ENCODE assay signal across 19 cellular contexts in genomic region chr6:129516787-129517186, GRCh38.
DNase-seq lines count a peak whose midpoint lies in the region; TF ChIP-seq lines count a peak whose summit lies in the region.
"Had no signal": no experiment of that assay in that cellular context is flagged by ENCODE, and none has a peak within 500 bp of the region (broad histone marks: within the 10 kb centered on the region; RNA-seq: fewer than 3 reads in every experiment).

No MANE protein-coding gene starts in this region.

- no peak overlapping the region for H3K23ac ChIP-seq in neuronal stem cell (ENCODE audit: low read depth, low read length, poor library complexity)

- no peak overlapping the region for H3K4me2 ChIP-seq in neuronal stem cell (ENCODE audit: insufficient read depth, low read length, poor library complexity, severe bottlenecking)

- H3K27me3 Mint-ChIP-seq in activated T-cell treated with anti-CD3 and anti-CD28 coated beads, Interleukin-2, amount 50 U/mL, for 24 hours, result no peaks in the 10 kb centered on the region
- H3K27me3 Mint-ChIP-seq: CD8-positive, alpha-beta memory T cell; IgD-negative memory B cell had no signal

- no peak overlapping the region for H3K18ac ChIP-seq in neuronal stem cell (ENCODE audit: low read length)

- no peak overlapping the region for H3K27ac ChIP-seq in neuronal stem cell (replicated peaks; ENCODE audit: low read length)
- H3K27ac ChIP-seq: GM23248 had no signal

- H3K27me3 ChIP-seq in neuronal stem cell (ENCODE audit: control insufficient read depth in 3 of 3, insufficient read depth in 3 of 3, low read depth in 1 of 3, low read length in 3 of 3), result no peaks in the 10 kb centered on the region
- H3K27me3 ChIP-seq: BE2C had no signal

- H2BK5ac ChIP-seq in neuronal stem cell (ENCODE audit: low read length), result no peak overlapping the region

- no peak overlapping the region for H2BK15ac ChIP-seq in neuronal stem cell (ENCODE audit: low read length)

- H3K4ac ChIP-seq in neuronal stem cell (ENCODE audit: low read length), result no peak overlapping the region

- H2BK12ac ChIP-seq in neuronal stem cell (ENCODE audit: low read length), result no peak overlapping the region

- H3K4me3 ChIP-seq in neuronal stem cell (ENCODE audit: low read length in 2 of 2), result no peak overlapping the region
- H3K4me3 ChIP-seq: GM23248, HAP-1 had no signal

- H3K9me3 ChIP-seq in neuronal stem cell (replicated peaks in 1 of 2; ENCODE audit: control insufficient read depth in 2 of 2, insufficient read depth in 1 of 2, low read depth in 1 of 2, low read length in 2 of 2), result no peaks in the 10 kb centered on the region
- H3K9me3 ChIP-seq: BE2C, HAP-1 had no signal

- H3K9ac ChIP-seq in neuronal stem cell (ENCODE audit: low read depth, low read length, poor library complexity), result no peak overlapping the region
- H3K9ac ChIP-seq: GM23248 had no signal

- H3K4me1 ChIP-seq in neuronal stem cell (ENCODE audit: control insufficient read depth in 2 of 2, insufficient read depth in 1 of 2, low read depth in 1 of 2, low read length in 2 of 2), result peaks cover 0 to 4% of the 10 kb centered on the region in 2 donors
- H3K4me1 ChIP-seq: BE2C, HAP-1 had no signal

- no peak overlapping the region for H2BK120ac ChIP-seq in neuronal stem cell (ENCODE audit: low read depth, low read length)

- no peaks in the 10 kb centered on the region for H3K36me3 Mint-ChIP-seq in activated T-cell treated with anti-CD3 and anti-CD28 coated beads, Interleukin-2, amount 50 U/mL, for 24 hours (ENCODE audit: low read depth)
- H3K36me3 Mint-ChIP-seq: CD4-positive, CD25-positive, alpha-beta regulatory T cell; IgD-negative memory B cell had no signal

- no peak overlapping the region for H4K91ac ChIP-seq in neuronal stem cell (ENCODE audit: low read depth, low read length, poor library complexity)

- WGBS in neuronal stem cell (ENCODE audit: extremely low coverage in 2 of 2, insufficient read length in 2 of 2, insufficient replicate concordance in 1 of 2), 2 donors, result no CpG with 5 or more reads among the region's 1 CpG

- no peak overlapping the region for H2AK5ac ChIP-seq in neuronal stem cell (ENCODE audit: low read depth, low read length)

- H3K36me3 ChIP-seq in neuronal stem cell (replicated peaks in 1 of 2; ENCODE audit: control insufficient read depth in 2 of 2, insufficient read depth in 2 of 2, low read length in 2 of 2), result no peaks in the 10 kb centered on the region
- H3K36me3 ChIP-seq: BE2C, HAP-1 had no signal

- no peak overlapping the region for H3K27ac Mint-ChIP-seq in activated T-cell treated with anti-CD3 and anti-CD28 coated beads, Interleukin-2, amount 50 U/mL, for 24 hours
- H3K27ac Mint-ChIP-seq: CD4-positive, CD25-positive, alpha-beta regulatory T cell; HFFc6; IgD-negative memory B cell had no signal

- peaks cover 3% of the 10 kb centered on the region for H3K4me1 Mint-ChIP-seq in activated T-cell treated with anti-CD3 and anti-CD28 coated beads, Interleukin-2, amount 50 U/mL, for 24 hours (ENCODE audit: low read depth)
- H3K4me1 Mint-ChIP-seq: CD4-positive, CD25-positive, alpha-beta regulatory T cell; CD8-positive, alpha-beta memory T cell; IgD-negative memory B cell had no signal

- no peak overlapping the region for H2AFZ ChIP-seq in neuronal stem cell (ENCODE audit: low read length)
- H2AFZ ChIP-seq: GM23248 had no signal

- no peaks in the 10 kb centered on the region for H3K9me3 Mint-ChIP-seq in activated T-cell treated with anti-CD3 and anti-CD28 coated beads, Interleukin-2, amount 50 U/mL, for 24 hours
- H3K9me3 Mint-ChIP-seq: CD4-positive, CD25-positive, alpha-beta regulatory T cell; CD8-positive, alpha-beta memory T cell; HFFc6; IgD-negative memory B cell had no signal

- POLR2A ChIA-PET in HEK293T (lab: Yijun Ruan, JAX), result no interaction called here

- H3K79me1 ChIP-seq in neuronal stem cell (ENCODE audit: low read depth, low read length), result no peaks in the 10 kb centered on the region

- no peak overlapping the region for H3K14ac ChIP-seq in neuronal stem cell (ENCODE audit: low read length)

- CTCF ChIA-PET in HEK293T (lab: Yijun Ruan, JAX), result interaction anchor here (1.1 to 2.0 kb wide), 2 partner anchors 10 to 16 kb away, joined by 6 to 8 read pairs; no protein-coding TSS in a partner anchor

- H3K4me3 Mint-ChIP-seq in activated T-cell treated with anti-CD3 and anti-CD28 coated beads, Interleukin-2, amount 50 U/mL, for 24 hours, result no peak overlapping the region
- H3K4me3 Mint-ChIP-seq: CD4-positive, CD25-positive, alpha-beta regulatory T cell; CD8-positive, alpha-beta memory T cell; HFFc6; IgD-negative memory B cell had no signal

- DNase-seq in NCI-H2107 treated with DMSO at 0.1 percent for 48 hours (lab: John Stamatoyannopoulos, UW; ENCODE audit: unreplicated experiment) (peak; percentile 31), NCI-H2107 (lab: John Stamatoyannopoulos, UW) (no peak), HEK293T (ENCODE audit: extremely low spot score) (no peak), dermis blood vessel endothelial cell (peak; percentile 14), neuronal stem cell (ENCODE audit: low spot score) (no peak)
- DNase-seq in activated T-cell treated with anti-CD3 and anti-CD28 coated beads, Interleukin-2, amount 50 U/mL, for 24 hours, result no peak
- DNase-seq: ACHN; BE2C; C1 segment of cervical spinal cord; CD4-positive, CD25-positive, alpha-beta regulatory T cell; CD8-positive, alpha-beta memory T cell; COR-L47; DMS153; DMS79; GDM1; HFFc6 had no signal

- no peak overlapping the region for H4K8ac ChIP-seq in neuronal stem cell (ENCODE audit: low read depth, low read length)

TF ChIP-seq in HEK293T, 16 proteins besides CTCF, POLR2A, EP300 and RAD21:
- TF ChIP-seq PKNOX1 (IDR thresholded peaks at IDR 0.05) (peak; percentile 26; the same call in 1 of the 2 replicates), FOXK2 (IDR thresholded peaks at IDR 0.05) (no peak), ZNF384 (IDR thresholded peaks at IDR 0.05) (no peak), TARDBP (IDR thresholded peaks at IDR 0.05) (no peak), HDGF (IDR thresholded peaks at IDR 0.05; ENCODE audit: borderline replicate concordance) (no peak), SP1 (IDR thresholded peaks at IDR 0.05) (no peak), FOXA1 (IDR thresholded peaks at IDR 0.05) (no peak)

Comparison
In these comparisons a context has a peak if more than half of its experiments do, and no peak if none do; other contexts are left out.
1. DNase-seq: peak in NCI-H2107 treated with DMSO at 0.1 percent for 48 hours (single experiment) and dermis blood vessel endothelial cell (single experiment); none in NCI-H2107 (single experiment), HEK293T (single experiment), neuronal stem cell (single experiment) and activated T-cell treated with anti-CD3 and anti-CD28 coated beads, Interleukin-2, amount 50 U/mL, for 24 hours (single experiment).